ENCODE assay signal across 1 cellular context in genomic region chr2:27322766-27323591, GRCh38.
A peak's percentile ranks its signal among the peaks of the same experiment; 100 is the strongest.
TF ChIP-seq lines count a peak whose summit lies in the region.

MPV17 (minus strand) TSS chr2:27323097; CDS start chr2:27322517, 580 bp downstream.

TF ChIP-seq in K562, 482 proteins besides CTCF, POLR2A, EP300 and RAD21 (continued from another document and continues in another):
- no peak for TF ChIP-seq RNF219 (CRISPR knock-in tag; IDR thresholded peaks at IDR 0.05)
- peak; percentile 77; the same call in 1 of the 2 replicates for TF ChIP-seq ZFP91 (CRISPR knock-in tag; IDR thresholded peaks at IDR 0.05)
- TF ChIP-seq ZNF280A (IDR thresholded peaks at IDR 0.05; ENCODE audit: low read depth, partially characterized antibody), result no peak
- no peak for TF ChIP-seq FOSL1 (tag; conservative IDR thresholded peaks at IDR 0.05)
- TF ChIP-seq SNRNP70 (optimal IDR thresholded peaks at IDR 0.05; ENCODE audit: low read depth, low read length), result no peak
- no peak for TF ChIP-seq KLF10 (CRISPR knock-in tag; IDR thresholded peaks at IDR 0.05)
- no peak for TF ChIP-seq SFPQ (IDR thresholded peaks at IDR 0.05; ENCODE audit: low read depth, low read length)
- TF ChIP-seq ZNF121 (CRISPR knock-in tag; conservative IDR thresholded peaks at IDR 0.05), result no peak
- TF ChIP-seq NFXL1 (CRISPR knock-in tag; IDR thresholded peaks at IDR 0.05), result no peak
- TF ChIP-seq E2F3 (CRISPR knock-in tag; IDR thresholded peaks at IDR 0.05), result peak; percentile 27; the same call in 1 of the 2 replicates
- no peak for TF ChIP-seq KDM1A (IDR thresholded peaks at IDR 0.05)
- peak; percentile 81 for TF ChIP-seq ESRRA (IDR thresholded peaks at IDR 0.05; ENCODE audit: borderline replicate concordance, low read depth)
- no peak for TF ChIP-seq ZNF282 (CRISPR knock-in tag; IDR thresholded peaks at IDR 0.05)
- TF ChIP-seq ATF7 (IDR thresholded peaks at IDR 0.05), result peak; percentile 86
- no peak for TF ChIP-seq ZNF253 (CRISPR knock-in tag; conservative IDR thresholded peaks at IDR 0.05)
- no peak for TF ChIP-seq ZNF280B (CRISPR knock-in tag; IDR thresholded peaks at IDR 0.05)
- TF ChIP-seq ZNF24 (IDR thresholded peaks at IDR 0.05), result no peak
- no peak for TF ChIP-seq SAFB2 (IDR thresholded peaks at IDR 0.05; ENCODE audit: borderline replicate concordance, low read depth, low read length, severe bottlenecking)
- no peak for TF ChIP-seq MAFG (tag; conservative IDR thresholded peaks at IDR 0.05)
- peak; percentile 95 for TF ChIP-seq POLR2AphosphoS5 (IDR thresholded peaks at IDR 0.05; ENCODE audit: control insufficient read depth, insufficient read depth, low read depth, low read length)
- TF ChIP-seq SUPT5H (IDR thresholded peaks at IDR 0.05), result peak; percentile 98
- TF ChIP-seq ZNF354B (CRISPR knock-in tag; IDR thresholded peaks at IDR 0.05), result no peak
- no peak for TF ChIP-seq ZFP30 (CRISPR knock-in tag; IDR thresholded peaks at IDR 0.05; ENCODE audit: borderline replicate concordance)
- no peak for TF ChIP-seq MXD1 (CRISPR knock-in tag; IDR thresholded peaks at IDR 0.05; ENCODE audit: borderline replicate concordance, poor library complexity, severe bottlenecking)
- no peak for TF ChIP-seq KDM2B (CRISPR knock-in tag; IDR thresholded peaks at IDR 0.05)
- TF ChIP-seq BACH1 (tag; IDR thresholded peaks at IDR 0.05), result peak; percentile 61; the same call in 1 of the 2 replicates
- TF ChIP-seq SMARCB1 (IDR thresholded peaks at IDR 0.05; ENCODE audit: insufficient read length, low read depth), result no peak
- no peak for TF ChIP-seq HNRNPL (IDR thresholded peaks at IDR 0.05; ENCODE audit: low read depth, low read length)
- TF ChIP-seq ZNF12 (CRISPR knock-in tag; IDR thresholded peaks at IDR 0.05), result no peak
- TF ChIP-seq SIRT6 (IDR thresholded peaks at IDR 0.05; ENCODE audit: low read depth, low read length), result no peak
- peak; percentile 79 for TF ChIP-seq ZBTB9 (CRISPR knock-in tag; IDR thresholded peaks at IDR 0.05)
- TF ChIP-seq POLR2B (IDR thresholded peaks at IDR 0.05; ENCODE audit: low read depth, partially characterized antibody), result peak; percentile 93
- TF ChIP-seq MITF (IDR thresholded peaks at IDR 0.05), result peak; percentile 70; the same call in 1 of the 2 replicates
- no peak for TF ChIP-seq SRSF9 (IDR thresholded peaks at IDR 0.05; ENCODE audit: borderline replicate concordance, low read depth, low read length)
- peak; percentile 80 for TF ChIP-seq TBP (optimal IDR thresholded peaks at IDR 0.05; ENCODE audit: low read depth, low read length)
- TF ChIP-seq MNT (conservative IDR thresholded peaks at IDR 0.05), result peak; percentile 86 to 94
- TF ChIP-seq ETV5 (CRISPR knock-in tag; IDR thresholded peaks at IDR 0.05; ENCODE audit: low read depth), result no peak
- peak; percentile 72 for TF ChIP-seq HNRNPLL (IDR thresholded peaks at IDR 0.05; ENCODE audit: low read depth, low read length, poor library complexity, severe bottlenecking)
- no peak; the same call in 1 of the 2 replicates for TF ChIP-seq CEBPG (CRISPR knock-in tag; IDR thresholded peaks at IDR 0.05)
- no peak for TF ChIP-seq CEBPG (tag; conservative IDR thresholded peaks at IDR 0.05 in 1 of 2, IDR thresholded peaks at IDR 0.05 in 1 of 2)
- TF ChIP-seq CBX2 (IDR thresholded peaks at IDR 0.05; ENCODE audit: insufficient read depth, low read length, poor library complexity, severe bottlenecking), result no peak
- no peak for TF ChIP-seq JUNB (CRISPR knock-in tag; conservative IDR thresholded peaks at IDR 0.05)
- TF ChIP-seq MTA1 (IDR thresholded peaks at IDR 0.05; ENCODE audit: borderline replicate concordance), result no peak
- TF ChIP-seq HMGN3 (IDR thresholded peaks at IDR 0.05; ENCODE audit: borderline replicate concordance, extremely low read depth, insufficient read length, low read depth, low read length), result no peak
- no peak for TF ChIP-seq FOXA1 (IDR thresholded peaks at IDR 0.05; ENCODE audit: borderline replicate concordance)
- TF ChIP-seq CHCHD3 (CRISPR knock-in tag; IDR thresholded peaks at IDR 0.05), result no peak
- no peak for TF ChIP-seq POLR3G (IDR thresholded peaks at IDR 0.05; ENCODE audit: extremely low read depth, insufficient read length, insufficient replicate concordance)
- TF ChIP-seq DACH1 (IDR thresholded peaks at IDR 0.05; ENCODE audit: partially characterized antibody), result peak; percentile 2
- no peak for TF ChIP-seq ZNF512 (tag; IDR thresholded peaks at IDR 0.05)
- TF ChIP-seq ZNF778 (CRISPR knock-in tag; IDR thresholded peaks at IDR 0.05), result no peak
- TF ChIP-seq ZNF212 (CRISPR knock-in tag; IDR thresholded peaks at IDR 0.05), result no peak
- TF ChIP-seq ZNF41 (CRISPR knock-in tag; conservative IDR thresholded peaks at IDR 0.05), result no peak
- TF ChIP-seq MEIS2 (IDR thresholded peaks at IDR 0.05; ENCODE audit: partially characterized antibody), result peak; percentile 25
- TF ChIP-seq TCF3 (CRISPR knock-in tag; IDR thresholded peaks at IDR 0.05), result no peak; the same call in 1 of the 2 replicates
- no peak for TF ChIP-seq GTF2A2 (tag; IDR thresholded peaks at IDR 0.05)
- TF ChIP-seq HLTF (IDR thresholded peaks at IDR 0.05), result no peak
- peak; percentile 62 for TF ChIP-seq EGR1 (conservative IDR thresholded peaks at IDR 0.05)
- TF ChIP-seq PYGO2 (tag; IDR thresholded peaks at IDR 0.05), result no peak
